In the genomic region with DNA sequence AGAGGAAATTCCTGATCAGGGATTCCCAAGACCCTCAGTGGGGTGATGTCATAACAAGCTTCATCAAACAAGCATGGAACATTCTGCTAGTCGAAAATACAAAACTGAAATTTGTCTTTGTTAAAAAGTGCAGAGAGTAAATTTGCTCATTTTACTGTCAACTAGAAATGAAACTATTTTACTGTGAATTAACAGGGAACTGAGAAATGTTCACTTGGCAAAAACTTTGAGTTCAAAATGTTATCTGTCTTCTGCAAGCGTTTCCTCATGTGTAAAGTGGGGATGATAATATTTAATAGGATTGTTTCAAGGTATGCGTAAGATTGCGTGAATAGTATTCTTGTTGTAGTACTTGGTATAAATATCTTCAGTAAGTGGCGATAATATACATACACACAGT, we compare ENCODE assay signal across 31 cellular contexts. TPM values are rescaled to one million over a fixed set of nuclear protein-coding genes. Genes with fewer than 3 reads are reported as not detected.
"Had no signal": no experiment of that assay in that cellular context is flagged by ENCODE, and none has a peak within 500 bp of the region (broad histone marks: within the 10 kb centered on the region; RNA-seq: fewer than 3 reads in every experiment).

No MANE protein-coding gene starts in this region.

- H3K4me1 Mint-ChIP-seq: activated B cell treated with CpG ODN at 0.5 μM for 24 hours; activated CD4-positive, alpha-beta T cell treated with anti-CD3 and anti-CD28 coated beads for 36 hours; activated naive CD8-positive, alpha-beta T cell treated with anti-CD3 and anti-CD28 coated beads for 36 hours; central memory CD8-positive, alpha-beta T cell; immature natural killer cell; naive thymus-derived CD8-positive, alpha-beta T cell; T-cell had no signal

- H3K27ac ChIP-seq: foreskin keratinocyte, left ventricle myocardium inferior, neutrophil, ovary, prostate gland, right atrium auricular region, transverse colon had no signal

- H3K27ac Mint-ChIP-seq: activated B cell treated with CpG ODN at 0.5 μM for 24 hours; activated CD4-positive, alpha-beta T cell treated with anti-CD3 and anti-CD28 coated beads for 36 hours; activated naive CD8-positive, alpha-beta T cell treated with anti-CD3 and anti-CD28 coated beads for 36 hours; activated T-helper 2 cell treated with anti-CD3 and anti-CD28 coated beads, Interferon-gamma antibody, Interleukin-2, Interleukin-4, amounts not matched to agents 10 μg/mL and 5 μg/mL and 100 μg/mL, durations not matched to agents 14 hours and 24 hours and 36 hours; immature natural killer cell; mesothelial cell of epicardium; stimulated activated naive CD8-positive, alpha-beta T cell treated with anti-CD3 and anti-CD28 coated beads, Interleukin-15, Interleukin-2, amounts not matched to agents 100 ng/mL and 50 ng/mL, for 24 hours; T-cell; T-helper 2 cell treated with Interferon-gamma antibody and Interleukin-4, amounts not matched to agents 5 μg/mL and 100 μg/mL, for 36 hours had no signal

- H3K4me3 Mint-ChIP-seq: activated B cell treated with CpG ODN at 0.5 μM for 24 hours; activated CD4-positive, alpha-beta T cell treated with anti-CD3 and anti-CD28 coated beads for 36 hours; activated naive CD8-positive, alpha-beta T cell treated with anti-CD3 and anti-CD28 coated beads for 36 hours; activated T-cell treated with anti-CD3 and anti-CD28 coated beads, Interleukin-2, amount 50 U/mL, for 4 hours; central memory CD8-positive, alpha-beta T cell; immature natural killer cell; mesothelial cell of epicardium; naive thymus-derived CD8-positive, alpha-beta T cell; stimulated activated naive CD8-positive, alpha-beta T cell treated with anti-CD3 and anti-CD28 coated beads, Interleukin-15, Interleukin-2, amounts not matched to agents 100 ng/mL and 50 ng/mL, for 24 hours; T-cell; T-helper 2 cell treated with Interferon-gamma antibody and Interleukin-4, amounts not matched to agents 5 μg/mL and 100 μg/mL, for 36 hours had no signal

- ATAC-seq: activated CD4-positive, alpha-beta T cell treated with anti-CD3 and anti-CD28 coated beads for 36 hours; activated T-cell treated with anti-CD3 and anti-CD28 coated beads, Interleukin-2, amount 50 U/mL, for 4 hours; foreskin keratinocyte; naive thymus-derived CD8-positive, alpha-beta T cell; T-cell had no signal

- FAIRE-seq: astrocyte, colon, TTC549, urothelium cell line had no signal

- H3K9me3 ChIP-seq: left ventricle myocardium inferior, neutrophil, ovary, prostate gland, right atrium auricular region, transverse colon had no signal

- H3K27me3 ChIP-seq: foreskin keratinocyte, neutrophil, ovary, right atrium auricular region, transverse colon had no signal

- H3K27me3 Mint-ChIP-seq: activated CD4-positive, alpha-beta T cell treated with anti-CD3 and anti-CD28 coated beads for 36 hours had no signal

- H3K36me3 Mint-ChIP-seq: activated naive CD8-positive, alpha-beta T cell treated with anti-CD3 and anti-CD28 coated beads for 36 hours; immature natural killer cell; mesothelial cell of epicardium; naive thymus-derived CD8-positive, alpha-beta T cell; T-cell had no signal

- H3K9me3 Mint-ChIP-seq: activated B cell treated with CpG ODN at 0.5 μM for 24 hours; activated naive CD8-positive, alpha-beta T cell treated with anti-CD3 and anti-CD28 coated beads for 36 hours; activated T-cell treated with anti-CD3 and anti-CD28 coated beads, Interleukin-2, amount 50 U/mL, for 4 hours; activated T-helper 2 cell treated with anti-CD3 and anti-CD28 coated beads, Interferon-gamma antibody, Interleukin-2, Interleukin-4, amounts not matched to agents 10 μg/mL and 5 μg/mL and 100 μg/mL, durations not matched to agents 14 hours and 24 hours and 36 hours; central memory CD8-positive, alpha-beta T cell; mesothelial cell of epicardium; naive thymus-derived CD8-positive, alpha-beta T cell; stimulated activated naive CD8-positive, alpha-beta T cell treated with anti-CD3 and anti-CD28 coated beads, Interleukin-15, Interleukin-2, amounts not matched to agents 100 ng/mL and 50 ng/mL, for 24 hours; T-cell; T-helper 2 cell treated with Interferon-gamma antibody and Interleukin-4, amounts not matched to agents 5 μg/mL and 100 μg/mL, for 36 hours had no signal

- H3K4me1 ChIP-seq: foreskin keratinocyte, prostate gland, right atrium auricular region had no signal

- H3K36me3 ChIP-seq: left ventricle myocardium inferior, neutrophil, ovary, prostate gland, right atrium auricular region had no signal

- H3K4me3 ChIP-seq: left ventricle myocardium inferior, ovary, prostate gland, right atrium auricular region, transverse colon had no signal

- DNase-seq: activated B cell treated with CpG ODN at 0.5 μM for 24 hours; activated CD4-positive, alpha-beta T cell treated with anti-CD3 and anti-CD28 coated beads for 36 hours; activated CD4-positive, alpha-beta T cell treated with anti-CD3 and anti-CD28 coated beads, Interleukin-2, amount 50 U/mL, for 4 hours; activated CD8-positive, alpha-beta memory T cell treated with anti-CD3 and anti-CD28 coated beads for 24 hours; activated CD8-positive, alpha-beta memory T cell treated with anti-CD3 and anti-CD28 coated beads, Interleukin-2, amount 50 U/mL, for 48 hours; activated naive CD4-positive, alpha-beta T cell; activated naive CD8-positive, alpha-beta T cell treated with anti-CD3 and anti-CD28 coated beads for 36 hours; activated T-cell treated with anti-CD3 and anti-CD28 coated beads, Interleukin-2, amount 50 U/mL, for 4 hours; erythroblast; foreskin keratinocyte; immature natural killer cell; kidney glomerular epithelial cell; left ventricle myocardium inferior; mammary epithelial cell; naive thymus-derived CD8-positive, alpha-beta T cell; ovary; stimulated activated CD4-positive, alpha-beta T cell treated with anti-CD3 and anti-CD28 coated beads, Interleukin-1b, Interleukin-23, amount 100 ng/mL, for 48 hours; T-cell; transverse colon had no signal

RNA-seq across cellular contexts. Expression of a gene that starts 45.4 kb away (rescaled TPM):
- total RNA-seq: activated B cell treated with CpG ODN at 0.5 μM for 24 hours; activated CD4-positive, alpha-beta T cell treated with anti-CD3 and anti-CD28 coated beads for 36 hours; activated naive CD8-positive, alpha-beta T cell treated with anti-CD3 and anti-CD28 coated beads for 36 hours; activated T-helper 2 cell treated with anti-CD3 and anti-CD28 coated beads, Interferon-gamma antibody, Interleukin-2, Interleukin-4, amounts not matched to agents 10 μg/mL and 5 μg/mL and 100 μg/mL, durations not matched to agents 14 hours and 24 hours and 36 hours had no signal
